ENCODE assay signal across 8 cellular contexts in the genomic region with DNA sequence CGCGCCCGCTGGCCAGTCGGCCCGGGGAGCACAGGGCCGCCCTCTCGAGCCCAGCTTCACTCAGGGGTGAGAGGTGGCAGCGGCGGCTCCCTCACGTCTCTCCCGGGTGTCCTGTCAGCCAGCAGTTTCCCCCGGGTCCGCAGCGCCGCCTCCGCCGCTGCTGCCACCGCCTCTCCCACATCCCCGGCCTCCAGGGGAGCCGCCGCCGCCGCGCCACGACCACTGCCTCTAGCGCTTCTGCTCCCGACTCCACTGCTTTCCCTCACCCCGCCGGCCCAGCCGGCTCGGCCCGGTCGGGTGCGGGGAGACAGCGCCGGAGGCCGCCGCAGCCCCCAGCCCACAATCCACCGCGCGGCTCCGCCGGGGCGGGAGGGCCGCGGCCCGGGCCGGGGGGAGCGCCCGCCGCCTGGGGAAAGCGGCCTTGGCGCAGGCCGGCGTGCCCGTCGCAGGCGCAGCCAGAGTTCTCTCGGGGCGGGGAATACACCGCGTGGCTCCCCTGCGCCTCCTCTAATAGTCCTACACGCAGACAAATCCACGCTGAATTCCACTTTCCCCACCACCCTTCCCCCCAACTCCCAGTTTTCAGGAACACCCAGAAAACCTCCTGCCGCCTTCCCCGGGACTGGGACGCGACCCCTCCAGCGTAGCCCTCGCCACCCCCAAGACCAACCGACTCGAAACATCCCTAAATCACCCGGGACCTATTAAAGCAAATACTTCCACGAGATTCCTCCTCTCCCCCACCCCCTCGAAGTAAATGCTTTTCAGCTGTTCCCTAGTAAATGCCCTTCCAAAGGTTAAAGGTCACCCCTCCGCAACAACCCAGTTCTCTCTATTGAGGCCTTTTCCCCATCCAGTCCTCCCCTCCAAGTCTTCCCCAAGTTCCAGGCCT. TPM values are rescaled to one million over a fixed set of nuclear protein-coding genes. Genes with fewer than 3 reads are reported as not detected.
DNase-seq lines count a peak whose midpoint lies in the region; ATAC-seq and TF ChIP-seq lines count a peak whose summit lies in the region.

A gene with protein sequence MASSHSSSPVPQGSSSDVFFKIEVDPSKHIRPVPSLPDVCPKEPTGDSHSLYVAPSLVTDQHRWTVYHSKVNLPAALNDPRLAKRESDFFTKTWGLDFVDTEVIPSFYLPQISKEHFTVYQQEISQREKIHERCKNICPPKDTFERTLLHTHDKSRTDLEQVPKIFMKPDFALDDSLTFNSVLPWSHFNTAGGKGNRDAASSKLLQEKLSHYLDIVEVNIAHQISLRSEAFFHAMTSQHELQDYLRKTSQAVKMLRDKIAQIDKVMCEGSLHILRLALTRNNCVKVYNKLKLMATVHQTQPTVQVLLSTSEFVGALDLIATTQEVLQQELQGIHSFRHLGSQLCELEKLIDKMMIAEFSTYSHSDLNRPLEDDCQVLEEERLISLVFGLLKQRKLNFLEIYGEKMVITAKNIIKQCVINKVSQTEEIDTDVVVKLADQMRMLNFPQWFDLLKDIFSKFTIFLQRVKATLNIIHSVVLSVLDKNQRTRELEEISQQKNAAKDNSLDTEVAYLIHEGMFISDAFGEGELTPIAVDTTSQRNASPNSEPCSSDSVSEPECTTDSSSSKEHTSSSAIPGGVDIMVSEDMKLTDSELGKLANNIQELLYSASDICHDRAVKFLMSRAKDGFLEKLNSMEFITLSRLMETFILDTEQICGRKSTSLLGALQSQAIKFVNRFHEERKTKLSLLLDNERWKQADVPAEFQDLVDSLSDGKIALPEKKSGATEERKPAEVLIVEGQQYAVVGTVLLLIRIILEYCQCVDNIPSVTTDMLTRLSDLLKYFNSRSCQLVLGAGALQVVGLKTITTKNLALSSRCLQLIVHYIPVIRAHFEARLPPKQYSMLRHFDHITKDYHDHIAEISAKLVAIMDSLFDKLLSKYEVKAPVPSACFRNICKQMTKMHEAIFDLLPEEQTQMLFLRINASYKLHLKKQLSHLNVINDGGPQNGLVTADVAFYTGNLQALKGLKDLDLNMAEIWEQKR (minus strand): TSS at position 346 of the 892 bp plus-strand sequence. CDS start 35,429 bp downstream, outside the sequence.

- H3K4me3 ChIP-seq in thoracic aorta, result peak within 1 kb of the TSS; percentile 85

- TF ChIP-seq CTCF in osteocyte (IDR thresholded peaks at IDR 0.05), result no peak
- no peak for TF ChIP-seq CTCF in thoracic aorta (IDR thresholded peaks at IDR 0.05)

- peak within 1 kb of the TSS; percentile 85 to 95 for H3K27ac ChIP-seq in thoracic aorta

- DNase-seq in COLO668 (lab: John Stamatoyannopoulos, UW; ENCODE audit: unreplicated experiment), result peak; percentile 82
- DNase-seq in SK-MEL-5 (ENCODE audit: low read depth, low spot score), result peak; percentile 70
- DNase-seq in glomerular visceral epithelial cell (ENCODE audit: extremely low spot score), result peak; percentile 56
- DNase-seq in osteocyte (ENCODE audit: extremely low spot score, unreplicated experiment), result peak; percentile 89
- no peak for DNase-seq in thoracic aorta (ENCODE audit: low spot score)

- H3K27ac Mint-ChIP-seq in activated naive CD4-positive, alpha-beta T cell treated with anti-CD3 and anti-CD28 coated beads, Interleukin-2, amount 50 U/mL, for 24 hours, result peak within 1 kb of the TSS; percentile 100
- peak within 1 kb of the TSS; percentile 99 for H3K27ac Mint-ChIP-seq in osteocyte (ENCODE audit: unreplicated experiment)

- H3K36me3 ChIP-seq in thoracic aorta, result no peaks in the 10 kb centered on the region

- H3K27me3 Mint-ChIP-seq in activated naive CD4-positive, alpha-beta T cell treated with anti-CD3 and anti-CD28 coated beads, Interleukin-2, amount 50 U/mL, for 24 hours, result no peaks in the 10 kb centered on the region
- H3K27me3 Mint-ChIP-seq in osteocyte (ENCODE audit: unreplicated experiment), result no peaks in the 10 kb centered on the region

- H3K9me3 Mint-ChIP-seq in activated naive CD4-positive, alpha-beta T cell treated with anti-CD3 and anti-CD28 coated beads, Interleukin-2, amount 50 U/mL, for 24 hours, result no peaks in the 10 kb centered on the region
- H3K9me3 Mint-ChIP-seq in osteocyte (ENCODE audit: unreplicated experiment), result no peaks in the 10 kb centered on the region

- peak within 1 kb of the TSS; percentile 100 for H3K4me3 Mint-ChIP-seq in activated naive CD4-positive, alpha-beta T cell treated with anti-CD3 and anti-CD28 coated beads, Interleukin-2, amount 50 U/mL, for 24 hours
- peak within 1 kb of the TSS; percentile 93 for H3K4me3 Mint-ChIP-seq in osteocyte (ENCODE audit: unreplicated experiment)

- no peaks in the 10 kb centered on the region for H3K27me3 ChIP-seq in thoracic aorta (replicated peaks; ENCODE audit: insufficient read depth)

- in situ Hi-C loops in SK-MEL-5 (cut with HindIII; ENCODE audit: low pct_unique_long_range_greater_than_20kb, low sequenced_read_pairs), result no loop called here

- peaks cover 58% of the 10 kb centered on the region for H3K4me1 Mint-ChIP-seq in activated naive CD4-positive, alpha-beta T cell treated with anti-CD3 and anti-CD28 coated beads, Interleukin-2, amount 50 U/mL, for 24 hours
- peaks cover 38% of the 10 kb centered on the region for H3K4me1 Mint-ChIP-seq in osteocyte (ENCODE audit: unreplicated experiment)

- peaks cover 7% of the 10 kb centered on the region for H3K36me3 Mint-ChIP-seq in activated naive CD4-positive, alpha-beta T cell treated with anti-CD3 and anti-CD28 coated beads, Interleukin-2, amount 50 U/mL, for 24 hours
- no peaks in the 10 kb centered on the region for H3K36me3 Mint-ChIP-seq in osteocyte (ENCODE audit: unreplicated experiment)

- H3K9me3 ChIP-seq in thoracic aorta, result no peaks in the 10 kb centered on the region

- H3K4me1 ChIP-seq in thoracic aorta (ENCODE audit: control insufficient read depth in 1 of 2, low read depth in 2 of 2), result peaks cover 12 to 40% of the 10 kb centered on the region in 2 donors

- ATAC-seq in GM19397 (IDR thresholded peaks at IDR 0.05; ENCODE audit: unreplicated experiment) (peak; percentile 65), HG03565 (IDR thresholded peaks at IDR 0.05; ENCODE audit: unreplicated experiment) (peak; percentile 43), thoracic aorta (ENCODE audit: insufficient number of reproducible peaks, low FRiP score, low read depth) (peak; percentile 82)

RNA-seq across cellular contexts. Expression of the gene that starts here (rescaled TPM):
- 31.8 and 32.4 TPM in 2 replicates for total RNA-seq in SK-MEL-5 (2014; rRNA removed; shearing (Covaris generic))
- polyA plus RNA-seq in SK-MEL-5 (2015; cell fraction: cytosol; rRNA removed), result 12.9 and 19.7 TPM in 2 replicates
- polyA plus RNA-seq in SK-MEL-5 (2015; cell fraction: nucleus; rRNA removed), result 54.5 and 60.5 TPM in 2 replicates
- 17.2 and 17.3 TPM in 2 replicates for total RNA-seq in osteocyte
- total RNA-seq in thoracic aorta, result 10 to 100 TPM; 20.0 to 22.1 TPM
